ENCODE assay signal across 9 cellular contexts in genomic region chr5:53031695-53032096, GRCh38. TPM values are rescaled to one million over a fixed set of nuclear protein-coding genes. Genes with fewer than 3 reads are reported as not detected.
DNase-seq lines count a peak whose midpoint lies in the region; ATAC-seq and TF ChIP-seq lines count a peak whose summit lies in the region.
"Had no signal": no experiment of that assay in that cellular context is flagged by ENCODE, and none has a peak within 500 bp of the region (broad histone marks: within the 10 kb centered on the region; RNA-seq: fewer than 3 reads in every experiment).

No MANE protein-coding gene starts in this region.

- no peaks in the 10 kb centered on the region for H3K27me3 Mint-ChIP-seq in activated CD4-positive, alpha-beta T cell treated with anti-CD3 and anti-CD28 coated beads for 36 hours
- H3K27me3 Mint-ChIP-seq in activated CD4-positive, alpha-beta memory T cell treated with anti-CD3 and anti-CD28 coated beads for 36 hours, result no peaks in the 10 kb centered on the region

- in situ Hi-C loops in HAP-1 (cut with MboI; ENCODE audit: low sequenced_read_pairs), result no loop called here

- H3K4me3 ChIP-seq in fibroblast of villous mesenchyme (ENCODE audit: low read depth, low read length), result no peak overlapping the region
- H3K4me3 ChIP-seq in HAP-1, result no peak overlapping the region

- no peaks in the 10 kb centered on the region for H3K27me3 ChIP-seq in HAP-1 (ENCODE audit: low read depth)

- H3K27ac ChIP-seq in substantia nigra (ENCODE audit: low read depth, low read length, poor library complexity, severe bottlenecking), result peak overlapping the region; percentile 49

- peak overlapping the region; percentile 86 for H3K27ac Mint-ChIP-seq in activated CD4-positive, alpha-beta T cell treated with anti-CD3 and anti-CD28 coated beads for 36 hours
- peak overlapping the region; percentile 78 for H3K27ac Mint-ChIP-seq in activated CD4-positive, alpha-beta memory T cell treated with anti-CD3 and anti-CD28 coated beads for 36 hours

- no peaks in the 10 kb centered on the region for H3K9me3 Mint-ChIP-seq in activated CD4-positive, alpha-beta T cell treated with anti-CD3 and anti-CD28 coated beads for 36 hours (ENCODE audit: low read depth)
- no peaks in the 10 kb centered on the region for H3K9me3 Mint-ChIP-seq in activated CD4-positive, alpha-beta memory T cell treated with anti-CD3 and anti-CD28 coated beads for 36 hours

- peaks cover 41% of the 10 kb centered on the region for H3K4me1 Mint-ChIP-seq in activated CD4-positive, alpha-beta T cell treated with anti-CD3 and anti-CD28 coated beads for 36 hours
- H3K4me1 Mint-ChIP-seq in activated CD4-positive, alpha-beta memory T cell treated with anti-CD3 and anti-CD28 coated beads for 36 hours (ENCODE audit: low read depth), result peaks cover 38% of the 10 kb centered on the region

- intact Hi-C loops in activated CD4-positive, alpha-beta T cell treated with anti-CD3 and anti-CD28 coated beads for 36 hours (cut with DNase I, micrococcal nuclease), result loop anchor here (1.0 to 5.0 kb wide), 6 partner anchors 10 to 57 kb away; partner anchors contain the start of gene ITGA2 (in 1 of the 2)
- intact Hi-C loops in activated CD4-positive, alpha-beta memory T cell treated with anti-CD3 and anti-CD28 coated beads for 36 hours (cut with micrococcal nuclease), result loop anchor here (1.0 to 2.0 kb wide), 6 partner anchors 10 to 83 kb away; no protein-coding TSS in a partner anchor

- ATAC-seq in activated CD4-positive, alpha-beta T cell treated with anti-CD3 and anti-CD28 coated beads for 36 hours, result peak; percentile 92
- ATAC-seq in GM21360 (IDR thresholded peaks at IDR 0.05; ENCODE audit: unreplicated experiment) (no peak), HG02840 (IDR thresholded peaks at IDR 0.05; ENCODE audit: low FRiP score, unreplicated experiment) (no peak)

- H3K4me1 ChIP-seq in HAP-1, result peaks cover 5% of the 10 kb centered on the region

- CTCF ChIA-PET in activated CD4-positive, alpha-beta T cell treated with anti-CD3 and anti-CD28 coated beads for 36 hours (lab: Charles Lee), result interaction anchor here (0.6 to 5.5 kb wide), 10 partner anchors 9 to 1280 kb away, joined by 3 to 32 read pairs (median 4); no protein-coding TSS in a partner anchor
- CTCF ChIA-PET in activated CD4-positive, alpha-beta memory T cell treated with anti-CD3 and anti-CD28 coated beads for 36 hours (lab: Charles Lee), result interaction anchor here (0.7 to 6.8 kb wide), 8 partner anchors 9 to 116 kb away, joined by 3 to 34 read pairs (median 7); partner anchors contain the start of gene ITGA2

- POLR2A ChIA-PET in activated CD4-positive, alpha-beta T cell treated with anti-CD3 and anti-CD28 coated beads for 36 hours (lab: Charles Lee), result interaction anchor here (0.7 to 1.4 kb wide), 4 partner anchors 10 to 789 kb away, joined by 3 to 6 read pairs (median 5); no protein-coding TSS in a partner anchor
- POLR2A ChIA-PET in activated CD4-positive, alpha-beta memory T cell treated with anti-CD3 and anti-CD28 coated beads for 36 hours (lab: Charles Lee), result interaction anchor here (1.0 to 1.8 kb wide), 7 partner anchors 10 to 58 kb away, joined by 3 to 6 read pairs (median 3); no protein-coding TSS in a partner anchor

- peak; percentile 59 for DNase-seq in activated CD4-positive, alpha-beta T cell treated with anti-CD3 and anti-CD28 coated beads for 36 hours
- no peak for DNase-seq in activated CD4-positive, alpha-beta T cell treated with anti-CD3 and anti-CD28 coated beads, Interleukin-2, amount 50 U/mL, for 4 hours
- peak; percentile 68 for DNase-seq in activated CD4-positive, alpha-beta memory T cell treated with anti-CD3 and anti-CD28 coated beads for 36 hours
- DNase-seq in fibroblast of villous mesenchyme (ENCODE audit: low read depth), result peak; percentile 96
- DNase-seq in substantia nigra (lab: John Stamatoyannopoulos, UW), result no peak
- DNase-seq in HAP-1 (ENCODE audit: low spot score in 2 of 2), result no peak
- DNase-seq: KG1 had no signal

- H3K9me3 ChIP-seq in HAP-1, result no peaks in the 10 kb centered on the region

- TF ChIP-seq CTCF in fibroblast of villous mesenchyme (IDR thresholded peaks at IDR 0.05; ENCODE audit: insufficient read depth, low read depth, low read length), result no peak

- H3K4me3 Mint-ChIP-seq in activated CD4-positive, alpha-beta T cell treated with anti-CD3 and anti-CD28 coated beads for 36 hours, result no peak overlapping the region
- no peak overlapping the region for H3K4me3 Mint-ChIP-seq in activated CD4-positive, alpha-beta memory T cell treated with anti-CD3 and anti-CD28 coated beads for 36 hours

- H3K36me3 Mint-ChIP-seq in activated CD4-positive, alpha-beta T cell treated with anti-CD3 and anti-CD28 coated beads for 36 hours (ENCODE audit: low read depth), result no peaks in the 10 kb centered on the region
- H3K36me3 Mint-ChIP-seq in activated CD4-positive, alpha-beta memory T cell treated with anti-CD3 and anti-CD28 coated beads for 36 hours, result no peaks in the 10 kb centered on the region

- no peaks in the 10 kb centered on the region for H3K36me3 ChIP-seq in HAP-1 (replicated peaks)

RNA-seq across cellular contexts. Expression of gene ITGA2, which starts 42.5 kb away (rescaled TPM):
- under 1 TPM; 0.61 to 0.71 TPM for total RNA-seq in activated CD4-positive, alpha-beta T cell treated with anti-CD3 and anti-CD28 coated beads for 36 hours
- 1 to 10 TPM; 2.2 to 2.3 TPM for total RNA-seq in activated CD4-positive, alpha-beta memory T cell treated with anti-CD3 and anti-CD28 coated beads for 36 hours
- total RNA-seq in fibroblast of villous mesenchyme, result 16.4 and 35.0 TPM in 2 replicates

Comparison
In these comparisons a context has a peak if more than half of its experiments do, and no peak if none do; other contexts are left out.
1. DNase-seq: peak in activated CD4-positive, alpha-beta T cell treated with anti-CD3 and anti-CD28 coated beads for 36 hours (single experiment), activated CD4-positive, alpha-beta memory T cell treated with anti-CD3 and anti-CD28 coated beads for 36 hours (single experiment) and fibroblast of villous mesenchyme (single experiment); none in activated CD4-positive, alpha-beta T cell treated with anti-CD3 and anti-CD28 coated beads, Interleukin-2, amount 50 U/mL, for 4 hours (0 of 2), substantia nigra (0 of 49) and HAP-1 (0 of 2).